In the genomic region with DNA sequence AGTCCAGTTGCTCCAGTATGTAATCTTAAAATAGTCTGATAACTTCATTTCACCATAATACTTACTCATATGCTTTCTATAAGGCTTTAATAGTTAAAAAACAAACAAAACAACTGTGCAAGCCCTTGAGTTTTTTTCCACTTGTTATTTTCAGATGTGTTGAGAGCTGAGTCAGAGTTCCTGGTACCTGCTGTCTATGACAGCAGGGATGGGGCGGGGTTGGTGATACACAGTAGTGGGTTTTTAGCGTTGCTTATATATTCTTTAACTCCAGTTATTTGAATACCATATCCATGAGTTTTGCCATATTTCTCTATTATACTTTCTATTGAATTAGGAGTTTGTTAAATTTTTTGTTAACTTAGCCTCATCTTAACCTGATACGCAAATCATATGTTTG, we compare ENCODE assay signal across 10 cellular contexts. TPM values are rescaled to one million over a fixed set of nuclear protein-coding genes. Genes with fewer than 3 reads are reported as not detected.
DNase-seq lines count a peak whose midpoint lies in the region; ATAC-seq and TF ChIP-seq lines count a peak whose summit lies in the region.
"Had no signal": no experiment of that assay in that cellular context is flagged by ENCODE, and none has a peak within 500 bp of the region (broad histone marks: within the 10 kb centered on the region; RNA-seq: fewer than 3 reads in every experiment).

No MANE protein-coding gene starts in this region.

- ATAC-seq in heart left ventricle (peak in 2 of 4 donors; percentile 33 to 49), right cardiac atrium (no peak), HG02759 (IDR thresholded peaks at IDR 0.05; ENCODE audit: unreplicated experiment) (no peak)
- peak; percentile 57 to 62 for ATAC-seq in activated T-cell treated with anti-CD3 and anti-CD28 coated beads, Interleukin-2, amount 50 U/mL, for 72 hours (replicated peaks in 1 of 2)

- H4K20me1 ChIP-seq in hepatocyte (ENCODE audit: insufficient read depth, poor library complexity, severe bottlenecking), result peaks cover 4% of the 10 kb centered on the region

- no peaks in the 10 kb centered on the region for H3K27me3 Mint-ChIP-seq in activated T-cell treated with anti-CD3 and anti-CD28 coated beads, Interleukin-2, amount 50 U/mL, for 72 hours (ENCODE audit: low read depth)
- H3K27me3 Mint-ChIP-seq in stimulated activated naive CD8-positive, alpha-beta T cell treated with anti-CD3 and anti-CD28 coated beads, Interleukin-15, Interleukin-2, amounts not matched to agents 100 ng/mL and 50 ng/mL, for 24 hours, result no peaks in the 10 kb centered on the region

- H3K36me3 ChIP-seq in heart left ventricle, result peaks cover 0 to 37% (median 22%) of the 10 kb centered on the region in 9 donors
- H3K36me3 ChIP-seq in hepatocyte (replicated peaks; ENCODE audit: insufficient read depth, low read depth), result no peaks in the 10 kb centered on the region
- H3K36me3 ChIP-seq in WERI-Rb-1, result no peaks in the 10 kb centered on the region; the same call in 1 of the 2 replicates

- H3K79me2 ChIP-seq in hepatocyte, result peaks cover 78% of the 10 kb centered on the region

- no peak for TF ChIP-seq CTCF in heart left ventricle (IDR thresholded peaks at IDR 0.05)
- TF ChIP-seq CTCF in hepatocyte (IDR thresholded peaks at IDR 0.05; ENCODE audit: poor library complexity), result no peak
- no peak for TF ChIP-seq CTCF in WERI-Rb-1 (IDR thresholded peaks at IDR 0.05; ENCODE audit: low read depth, low read length)

- peak overlapping the region; percentile 96 for H3K27ac Mint-ChIP-seq in activated T-cell treated with anti-CD3 and anti-CD28 coated beads, Interleukin-2, amount 50 U/mL, for 72 hours
- H3K27ac Mint-ChIP-seq in stimulated activated naive CD8-positive, alpha-beta T cell treated with anti-CD3 and anti-CD28 coated beads, Interleukin-15, Interleukin-2, amounts not matched to agents 100 ng/mL and 50 ng/mL, for 24 hours, result peak overlapping the region; percentile 82

- H3K9me3 Mint-ChIP-seq in activated T-cell treated with anti-CD3 and anti-CD28 coated beads, Interleukin-2, amount 50 U/mL, for 72 hours, result no peaks in the 10 kb centered on the region
- H3K9me3 Mint-ChIP-seq in stimulated activated naive CD8-positive, alpha-beta T cell treated with anti-CD3 and anti-CD28 coated beads, Interleukin-15, Interleukin-2, amounts not matched to agents 100 ng/mL and 50 ng/mL, for 24 hours, result no peaks in the 10 kb centered on the region

- peaks cover 45% of the 10 kb centered on the region for H3K4me1 Mint-ChIP-seq in activated T-cell treated with anti-CD3 and anti-CD28 coated beads, Interleukin-2, amount 50 U/mL, for 72 hours (ENCODE audit: low read depth)
- H3K4me1 Mint-ChIP-seq in stimulated activated naive CD8-positive, alpha-beta T cell treated with anti-CD3 and anti-CD28 coated beads, Interleukin-15, Interleukin-2, amounts not matched to agents 100 ng/mL and 50 ng/mL, for 24 hours (ENCODE audit: low read depth), result peaks cover 44% of the 10 kb centered on the region

- H3K9me3 ChIP-seq in heart left ventricle (no peaks in the 10 kb centered on the region), right cardiac atrium (ENCODE audit: control insufficient read depth, low read length) (no peaks in the 10 kb centered on the region), hepatocyte (ENCODE audit: low read depth) (no peaks in the 10 kb centered on the region), WERI-Rb-1 (ENCODE audit: severe bottlenecking) (no peaks in the 10 kb centered on the region)

- H3K4me3 Mint-ChIP-seq in activated T-cell treated with anti-CD3 and anti-CD28 coated beads, Interleukin-2, amount 50 U/mL, for 72 hours, result peak overlapping the region; percentile 76 to 80
- H3K4me3 Mint-ChIP-seq in stimulated activated naive CD8-positive, alpha-beta T cell treated with anti-CD3 and anti-CD28 coated beads, Interleukin-15, Interleukin-2, amounts not matched to agents 100 ng/mL and 50 ng/mL, for 24 hours, result no peak overlapping the region

- peaks cover 1 to 11% of the 10 kb centered on the region in 2 donors for H3K36me3 Mint-ChIP-seq in activated T-cell treated with anti-CD3 and anti-CD28 coated beads, Interleukin-2, amount 50 U/mL, for 72 hours (ENCODE audit: insufficient read depth in 2 of 2)
- peaks cover 29% of the 10 kb centered on the region for H3K36me3 Mint-ChIP-seq in stimulated activated naive CD8-positive, alpha-beta T cell treated with anti-CD3 and anti-CD28 coated beads, Interleukin-15, Interleukin-2, amounts not matched to agents 100 ng/mL and 50 ng/mL, for 24 hours (ENCODE audit: low read depth)

- no peak overlapping the region for H3K4me2 ChIP-seq in hepatocyte

- H3K27me3 ChIP-seq in heart left ventricle, result no peaks in the 10 kb centered on the region
- no peaks in the 10 kb centered on the region for H3K27me3 ChIP-seq in right cardiac atrium (ENCODE audit: control insufficient read depth, insufficient read depth)
- H3K27me3 ChIP-seq in hepatocyte, result no peaks in the 10 kb centered on the region
- no peaks in the 10 kb centered on the region for H3K27me3 ChIP-seq in WERI-Rb-1 (ENCODE audit: insufficient read depth, low read depth, severe bottlenecking)

- DNase-seq in heart left ventricle (no peak), right cardiac atrium (no peak), hepatocyte (ENCODE audit: low spot score) (peak; percentile 35), Ammon's horn (ENCODE audit: low spot score) (no peak), WERI-Rb-1 (no peak)
- peak; percentile 64 to 67 for DNase-seq in activated T-cell treated with anti-CD3 and anti-CD28 coated beads, Interleukin-2, amount 50 U/mL, for 72 hours
- DNase-seq: NCI-H1048, posterior cingulate gyrus had no signal

- intact Hi-C loops in heart left ventricle (cut with DNase I), result no loop called here
- intact Hi-C loops in right cardiac atrium (cut with DNase I), result no loop called here

- H3K4me1 ChIP-seq in heart left ventricle (peaks cover 0 to 56% (median 28%) of the 10 kb centered on the region in 12 donors), right cardiac atrium (ENCODE audit: control insufficient read depth, insufficient read depth, low read length) (peaks cover 2% of the 10 kb centered on the region), hepatocyte (ENCODE audit: insufficient read depth) (peaks cover 6% of the 10 kb centered on the region)

- WGBS in heart left ventricle, 4 donors, result 63 to 82% (median 74%) methylated on average over 3 of the region's 3 CpGs
- 89% methylated on average over 3 of the region's 3 CpGs for WGBS in right cardiac atrium
- WGBS in hepatocyte (ENCODE audit: low lambda C conversion rate, missing lambda C conversion rate), result 89% methylated on average over 3 of the region's 3 CpGs

- H3K4me3 ChIP-seq in heart left ventricle, result no peak overlapping the region
- no peak overlapping the region for H3K4me3 ChIP-seq in right cardiac atrium (ENCODE audit: low read length)
- H3K4me3 ChIP-seq in hepatocyte, result no peak overlapping the region
- H3K4me3 ChIP-seq in WERI-Rb-1 (ENCODE audit: low read depth, low read length), result no peak overlapping the region

- H3K9me2 ChIP-seq in hepatocyte (replicated peaks; ENCODE audit: insufficient read depth), result no peaks in the 10 kb centered on the region

- TF ChIP-seq POLR2A in heart left ventricle (IDR thresholded peaks at IDR 0.05), result no peak

- H3K27ac ChIP-seq in heart left ventricle, result peak overlapping the region in 10 of 12 donors; percentile 2 to 51 (median 38)
- H3K27ac ChIP-seq in right cardiac atrium (ENCODE audit: low read length), result no peak overlapping the region
- peak overlapping the region; percentile 34 for H3K27ac ChIP-seq in hepatocyte
- H3K27ac ChIP-seq in WERI-Rb-1, result no peak overlapping the region

- no peak overlapping the region for H2AFZ ChIP-seq in hepatocyte

RNA-seq across cellular contexts. Expression of a gene that starts 5.0 kb away (rescaled TPM):
- total RNA-seq in heart left ventricle (10 to 100 TPM; 26.7 to 46.3 (median 35.1) TPM), right cardiac atrium (10 to 100 TPM; 30.2 to 45.8 (median 32.0) TPM), hepatocyte (42.1 and 43.2 TPM in 2 replicates)
- polyA plus RNA-seq in heart left ventricle (10 to 100 TPM; 12.7 to 28.5 TPM), right cardiac atrium (17.6 TPM), hepatocyte (29.0 TPM in 2 replicates)
- 10 to 100 TPM; 36.5 to 37.9 TPM for total RNA-seq in activated T-cell treated with anti-CD3 and anti-CD28 coated beads, Interleukin-2, amount 50 U/mL, for 72 hours

Comparison
In these comparisons a context has a peak if more than half of its experiments do, and no peak if none do; other contexts are left out.
1. H3K27ac ChIP-seq: peak in heart left ventricle (10 of 12) and hepatocyte (single experiment); none in right cardiac atrium (single experiment) and WERI-Rb-1 (single experiment).
2. ATAC-seq: peak in activated T-cell treated with anti-CD3 and anti-CD28 coated beads, Interleukin-2, amount 50 U/mL, for 72 hours (2 of 2); none in right cardiac atrium (0 of 2) and HG02759 (single experiment).
3. DNase-seq: peak in activated T-cell treated with anti-CD3 and anti-CD28 coated beads, Interleukin-2, amount 50 U/mL, for 72 hours (2 of 2) and hepatocyte (single experiment); none in heart left ventricle (0 of 5), right cardiac atrium (0 of 3), Ammon's horn (single experiment) and WERI-Rb-1 (single experiment).